Comparison of ENCODE assay signal across 8 cellular contexts in the genomic region with DNA sequence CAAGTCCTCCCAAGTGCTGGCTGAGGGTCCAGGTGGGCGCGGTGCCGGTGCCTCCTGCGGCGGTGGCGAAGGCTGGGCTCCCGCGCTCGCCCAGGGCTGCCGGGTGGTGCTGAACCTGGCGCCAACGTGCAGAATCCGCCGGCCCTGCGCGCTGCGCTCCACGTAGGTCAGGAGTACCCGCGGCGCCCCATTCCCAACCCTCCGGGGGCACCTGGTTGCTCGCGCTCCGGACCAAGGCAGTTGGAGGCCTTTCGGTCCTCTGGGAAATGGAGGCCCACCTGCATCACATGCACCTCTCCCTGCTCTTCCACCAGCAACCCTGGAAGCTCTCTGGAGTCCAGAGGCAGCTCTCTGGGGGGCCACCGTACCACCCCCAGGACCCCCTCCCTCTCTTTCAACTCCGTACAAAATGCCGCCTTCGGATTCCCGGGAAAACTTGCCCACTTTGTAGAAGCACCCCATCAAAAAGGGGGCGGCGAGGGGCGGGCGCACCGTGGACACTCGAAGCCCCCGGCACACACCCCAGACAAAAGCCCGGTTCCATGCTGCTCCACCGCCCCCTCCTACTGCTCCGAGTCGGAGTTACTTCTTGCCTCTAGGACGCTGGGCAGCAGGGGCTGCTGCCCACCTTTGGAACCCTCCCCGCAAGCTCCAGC. TPM values are rescaled to one million over a fixed set of nuclear protein-coding genes. Genes with fewer than 3 reads are reported as not detected.
DNase-seq lines count a peak whose midpoint lies in the region; ATAC-seq and TF ChIP-seq lines count a peak whose summit lies in the region.

No MANE protein-coding gene starts in this region.

- H3K4me1 ChIP-seq in PC-9 (replicated peaks; ENCODE audit: insufficient read depth) (no peaks in the 10 kb centered on the region), mesodermal cell (ENCODE audit: control insufficient read depth, insufficient read depth, low read length, poor library complexity, severe bottlenecking) (peaks cover 4% of the 10 kb centered on the region)

- no peaks in the 10 kb centered on the region for H3K9me3 ChIP-seq in PC-9 (ENCODE audit: insufficient read depth, low read depth)
- no peaks in the 10 kb centered on the region for H3K9me3 ChIP-seq in mesodermal cell (ENCODE audit: control insufficient read depth, low read length)

- BruUV-seq in PC-9 (replicated peaks; lab: Mats Ljungman, UMichigan), result no TSS peak

- no peaks in the 10 kb centered on the region for H3F3A ChIP-seq in PC-9 (ENCODE audit: insufficient read depth, low read depth)

- peaks cover 6% of the 10 kb centered on the region for H3K27me3 ChIP-seq in PC-9 (ENCODE audit: insufficient read depth, low read depth)

- H3K27ac ChIP-seq in PC-9 (no peak overlapping the region), mesodermal cell (ENCODE audit: low read depth, low read length, severe bottlenecking) (no peak overlapping the region)

- H3K4me3 ChIP-seq in PC-9 (peak overlapping the region; percentile 49; the same call in 1 of the 2 replicates), mesodermal cell (ENCODE audit: extremely low read depth, insufficient read depth, low read length, poor library complexity, severe bottlenecking) (peak overlapping the region; percentile 57)

- WGBS in mesodermal cell (ENCODE audit: insufficient coverage in 2 of 2), 2 experiments, result 0 to 1% methylated on average over 24 to 27 of the region's 44 CpGs

- peak; percentile 31 for ATAC-seq in GM21786 (IDR thresholded peaks at IDR 0.05; ENCODE audit: unreplicated experiment)
- no peak for ATAC-seq in GM18517 (IDR thresholded peaks at IDR 0.05; ENCODE audit: unreplicated experiment)
- ATAC-seq in GM21515 (IDR thresholded peaks at IDR 0.05; ENCODE audit: unreplicated experiment), result no peak

- DNase-seq in D341Med (ENCODE audit: low spot score), result peak; percentile 83
- no peak for DNase-seq in PC-9
- peak; percentile 64 for DNase-seq in ecto neural progenitor cell (ENCODE audit: low spot score)
- DNase-seq in mucosa of gallbladder (ENCODE audit: low spot score), result no peak

- CTCF ChIA-PET in PC-9 (lab: Charles Lee), result interaction anchor here (0.7 kb wide), 1 partner anchor 593 kb away, joined by 4 read pairs; no protein-coding TSS in a partner anchor

- H3K79me2 ChIP-seq in PC-9 (ENCODE audit: low read depth), result no peaks in the 10 kb centered on the region

- H2AFZ ChIP-seq in PC-9, result peak overlapping the region; percentile 64; the same call in 1 of the 2 replicates

- TF ChIP-seq CTCF in PC-9 (conservative IDR thresholded peaks at IDR 0.05), result no peak

- no peaks in the 10 kb centered on the region for H4K20me1 ChIP-seq in PC-9 (ENCODE audit: insufficient read depth)

- intact Hi-C loops in PC-9 (cut with micrococcal nuclease; ENCODE audit: unreplicated experiment), result no loop called here

- H3K36me3 ChIP-seq in PC-9 (ENCODE audit: low read depth) (no peaks in the 10 kb centered on the region), mesodermal cell (ENCODE audit: control insufficient read depth, insufficient read depth, low read length) (no peaks in the 10 kb centered on the region)

- H3K9me2 ChIP-seq in PC-9 (ENCODE audit: insufficient read depth), result peaks cover 3% of the 10 kb centered on the region; the same call in 1 of the 2 replicates

- peak overlapping the region; percentile 71 for H3K4me2 ChIP-seq in PC-9

- POLR2A ChIA-PET in PC-9 (lab: Charles Lee; ENCODE audit: unreplicated experiment), result no interaction called here

RNA-seq across cellular contexts. Expression of a gene that starts 0.7 kb away (rescaled TPM):
- not detected in 2 replicates for total RNA-seq in PC-9 (2021)
- 3.4 TPM for polyA plus RNA-seq in mesodermal cell (2013, experiment 1 of 2)
- polyA plus RNA-seq in mesodermal cell (2013, experiment 2 of 2), result 3.4 TPM
- total RNA-seq in mucosa of gallbladder, result 5.6 TPM

RNA-seq across cellular contexts. Expression of a gene that starts 44.3 kb away (rescaled TPM):
- total RNA-seq in PC-9 (2021) (not detected in 2 replicates), mucosa of gallbladder (not detected)
- polyA plus RNA-seq in mesodermal cell (2013, experiment 1 of 2), result not detected
- polyA plus RNA-seq in mesodermal cell (2013, experiment 2 of 2), result not detected

Comparison
In these comparisons a context has a peak if more than half of its experiments do, and no peak if none do; other contexts are left out.
1. DNase-seq: peak in D341Med (single experiment) and ecto neural progenitor cell (single experiment); none in PC-9 (0 of 2) and mucosa of gallbladder (single experiment).